8 cellular contexts compared by ENCODE assay signal in the genomic region with DNA sequence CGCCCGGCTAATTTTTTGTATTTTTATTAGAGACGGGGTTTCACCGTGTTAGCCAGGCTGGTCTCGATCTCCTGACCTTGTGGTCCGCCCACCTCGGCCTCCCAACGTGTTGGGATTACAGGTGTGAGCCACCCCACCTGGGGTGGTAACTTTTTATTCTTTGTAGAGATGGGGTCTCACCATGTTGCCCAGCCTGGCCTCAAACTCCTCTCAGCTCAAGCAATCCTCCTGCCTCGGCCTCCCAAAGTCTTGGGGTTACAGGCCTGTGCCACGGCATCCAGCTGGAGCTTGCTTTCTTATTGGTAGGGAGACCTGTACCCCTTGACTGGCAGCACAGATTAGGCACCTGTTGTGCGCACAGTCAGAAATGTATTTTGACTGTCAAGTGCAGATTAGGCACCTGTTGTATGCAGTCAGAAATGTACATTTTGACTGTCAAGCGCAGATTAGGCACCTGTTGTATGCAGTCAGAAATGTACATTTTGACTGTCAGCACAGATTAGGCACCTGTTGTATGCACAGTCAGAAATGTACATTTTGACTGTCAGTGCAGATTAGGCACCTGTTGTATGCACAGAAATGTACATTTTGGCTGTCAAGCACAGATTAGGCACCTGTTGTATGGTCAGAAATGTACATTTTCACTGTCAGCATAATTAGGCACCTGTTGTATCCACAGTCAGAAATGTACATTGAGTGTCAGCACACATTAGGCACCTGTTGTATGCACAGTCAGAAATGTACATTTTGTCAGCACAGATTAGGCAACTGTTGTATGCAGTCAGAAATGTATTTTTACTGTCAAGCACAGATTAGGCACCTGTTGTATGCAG. TPM values are rescaled to one million over a fixed set of nuclear protein-coding genes. Genes with fewer than 3 reads are reported as not detected.
A peak's percentile ranks its signal among the peaks of the same experiment; 100 is the strongest.
DNase-seq lines count a peak whose midpoint lies in the region; ATAC-seq, FAIRE-seq and TF ChIP-seq lines count a peak whose summit lies in the region.
"Not testable (repeated sequence)": the region's sequence is repeated elsewhere in the genome, so short reads cannot be mapped to it uniquely, and the experiment has no call there.

No MANE protein-coding gene starts in this region.

- not testable (repeated sequence) for H3K4me2 ChIP-seq in K562 (ENCODE audit: insufficient read depth, low read length)

- not testable (repeated sequence) for H4K20me1 ChIP-seq in K562 (replicated peaks; ENCODE audit: control insufficient read depth, insufficient read depth, low read length)

- in situ Hi-C loops in K562 (cut with MboI) = not testable (repeated sequence)

- FAIRE-seq in HTR-8/SVneo (lab: Jason Lieb, UNC) = peak; percentile 93
- FAIRE-seq in K562 (lab: Jason Lieb, UNC) = not testable (repeated sequence)

- peak; percentile 17 for DNase-seq in CD14-positive monocyte (ENCODE audit: low spot score)
- DNase-seq in HTR-8/SVneo (ENCODE audit: insufficient read length, low spot score); K562 (ENCODE audit: extremely low read depth in 1 of 4, low spot score in 3 of 4): not testable (repeated sequence)
- DNase-seq in activated CD4-positive, alpha-beta T cell treated with anti-CD3 and anti-CD28 coated beads for 36 hours = peak; percentile 22
- DNase-seq in epidermal melanocyte (ENCODE audit: insufficient read length, low spot score) = peak; percentile 11
- DNase-seq in left lung = peak; percentile 19 to 37
- peak; percentile 22 for DNase-seq in posterior vena cava (ENCODE audit: low spot score)
- DNase-seq in upper lobe of right lung = peak; percentile 52

- H3K9me3 ChIP-seq in K562 (replicated peaks; ENCODE audit: control insufficient read depth, insufficient read depth, low read depth, low read length); left lung; upper lobe of right lung: not testable (repeated sequence)

- 89% methylated on average over 7 of the region's 12 CpGs for WGBS in K562 (ENCODE audit: insufficient coverage, low coverage, missing lambda C conversion rate)

- BruUV-seq in K562 (replicated peaks; lab: Mats Ljungman, UMichigan) = not testable (repeated sequence)

- H3K36me3 Mint-ChIP-seq in CD14-positive monocyte = peaks cover 49 to 82% of the 10 kb centered on the region in 2 donors
- peaks cover 48% of the 10 kb centered on the region for H3K36me3 Mint-ChIP-seq in activated CD4-positive, alpha-beta T cell treated with anti-CD3 and anti-CD28 coated beads for 36 hours (ENCODE audit: low read depth)

- peaks cover 0 to 14% (median 3%) of the 10 kb centered on the region in 7 donors for H3K9me3 Mint-ChIP-seq in CD14-positive monocyte
- H3K9me3 Mint-ChIP-seq in activated CD4-positive, alpha-beta T cell treated with anti-CD3 and anti-CD28 coated beads for 36 hours (ENCODE audit: low read depth) = not testable (repeated sequence)

- not testable (repeated sequence) for TF ChIP-seq RAD21 in K562 (CRISPR knock-in tag; conservative IDR thresholded peaks at IDR 0.05 in 1 of 2, IDR thresholded peaks at IDR 0.05 in 1 of 2)

- not testable (repeated sequence) for H3K4me1 Mint-ChIP-seq in CD14-positive monocyte; activated CD4-positive, alpha-beta T cell treated with anti-CD3 and anti-CD28 coated beads for 36 hours

- POLR2A ChIA-PET in activated CD4-positive, alpha-beta T cell treated with anti-CD3 and anti-CD28 coated beads for 36 hours (lab: Charles Lee); K562 (lab: Yijun Ruan, JAX): not testable (repeated sequence)

- TF ChIP-seq EP300 in K562 (IDR thresholded peaks at IDR 0.05; ENCODE audit: low read length) = not testable (repeated sequence)

- peak; percentile 12 for ATAC-seq in activated CD4-positive, alpha-beta T cell treated with anti-CD3 and anti-CD28 coated beads for 36 hours
- ATAC-seq in K562, left lung, upper lobe of right lung: not testable (repeated sequence)

- H2AFZ ChIP-seq in K562 (ENCODE audit: low read depth, low read length) = not testable (repeated sequence)

- not testable (repeated sequence) for H3K79me2 ChIP-seq in K562 (ENCODE audit: control insufficient read depth, insufficient read depth, low read length)

- not testable (repeated sequence) for H3K27me3 Mint-ChIP-seq in CD14-positive monocyte (ENCODE audit: low read depth in 3 of 3); activated CD4-positive, alpha-beta T cell treated with anti-CD3 and anti-CD28 coated beads for 36 hours

- H3K27me3 ChIP-seq in K562 (ENCODE audit: control insufficient read depth in 2 of 2, insufficient read depth in 2 of 2, low read length in 2 of 2); left lung; upper lobe of right lung: not testable (repeated sequence)

- not testable (repeated sequence) for H3K9me1 ChIP-seq in K562 (ENCODE audit: control insufficient read depth, insufficient read depth, low read length)

- not testable (repeated sequence) for TF ChIP-seq CTCF in CD14-positive monocyte (IDR thresholded peaks at IDR 0.05); K562 (IDR thresholded peaks at IDR 0.05 in 2 of 3, conservative IDR thresholded peaks at IDR 0.05 in 1 of 3; ENCODE audit: insufficient read depth in 2 of 3, low read depth in 1 of 3, low read length in 3 of 3); left lung (IDR thresholded peaks at IDR 0.05); upper lobe of right lung (IDR thresholded peaks at IDR 0.05)

- H3K4me3 ChIP-seq in K562, left lung, upper lobe of right lung: not testable (repeated sequence)

- H3K9ac ChIP-seq in K562 (ENCODE audit: insufficient read depth in 1 of 2, low read depth in 2 of 2, low read length in 2 of 2) = not testable (repeated sequence)

- not testable (repeated sequence) for H3K4me3 Mint-ChIP-seq in CD14-positive monocyte; activated CD4-positive, alpha-beta T cell treated with anti-CD3 and anti-CD28 coated beads for 36 hours

- H3K27ac ChIP-seq in K562 (ENCODE audit: extremely low read depth, low read depth, low read length); left lung; upper lobe of right lung: not testable (repeated sequence)

- intact Hi-C loops in CD14-positive monocyte (cut with micrococcal nuclease); activated CD4-positive, alpha-beta T cell treated with anti-CD3 and anti-CD28 coated beads for 36 hours (cut with DNase I, micrococcal nuclease); K562 (cut with micrococcal nuclease); left lung (cut with DNase I); posterior vena cava (cut with DNase I); upper lobe of right lung (cut with DNase I): not testable (repeated sequence)

- H3K27ac Mint-ChIP-seq in CD14-positive monocyte = peak overlapping the region in 1 of 7 donors; percentile 23
- H3K27ac Mint-ChIP-seq in activated CD4-positive, alpha-beta T cell treated with anti-CD3 and anti-CD28 coated beads for 36 hours = not testable (repeated sequence)

- H3K36me3 ChIP-seq in K562 (ENCODE audit: control insufficient read depth, insufficient read depth, low read length) = peaks cover 57% of the 10 kb centered on the region
- H3K36me3 ChIP-seq in left lung = peaks cover 0 to 92% of the 10 kb centered on the region in 2 donors
- peaks cover 77% of the 10 kb centered on the region for H3K36me3 ChIP-seq in upper lobe of right lung

- TF ChIP-seq POLR2A in K562 (conservative IDR thresholded peaks at IDR 0.05) = not testable (repeated sequence)

- CTCF ChIA-PET in activated CD4-positive, alpha-beta T cell treated with anti-CD3 and anti-CD28 coated beads for 36 hours (lab: Charles Lee); K562 (lab: Yijun Ruan, JAX; ENCODE audit: low intra/inter-chr PET ratio): not testable (repeated sequence)

- not testable (repeated sequence) for H3K4me1 ChIP-seq in K562 (replicated peaks in 1 of 2; ENCODE audit: control insufficient read depth in 2 of 2, insufficient read depth in 2 of 2, low read length in 2 of 2); left lung; upper lobe of right lung

RNA-seq across cellular contexts. Expression of gene GTPBP6, which starts 12.6 kb away (rescaled TPM):
- polyA plus RNA-seq in CD14-positive monocyte (10 to 100 TPM; 17.2 to 27.0 TPM), K562 (2011; rRNA removed) (8.0 and 13.2 TPM in 2 replicates), K562 (2014; fragmentation: Illumina TruSeq; extraction: Trizol) (4.7 and 14.6 TPM in 2 replicates), K562 (2014; fragmentation: Nextera tagmentation; extraction: Ambion mirVana) (under 1 TPM; 0.24 to 0.50 TPM), K562 (2014; rRNA removed) (23.7 and 26.4 TPM in 2 replicates)
- 10 to 100 TPM; 54.5 to 60.2 TPM for total RNA-seq in activated CD4-positive, alpha-beta T cell treated with anti-CD3 and anti-CD28 coated beads for 36 hours
- 8.2 and 16.9 TPM in 2 replicates for total RNA-seq in K562 (2011; cell fraction: chromatin; rRNA removed; ENCODE audit: low replicate concordance)
- 12.7 and 13.9 TPM in 2 replicates for total RNA-seq in K562 (2011; cell fraction: nucleolus; rRNA removed)
- total RNA-seq in K562 (2011; cell fraction: nucleoplasm; rRNA removed) = 7.4 and 11.1 TPM in 2 replicates
- total RNA-seq in K562 (2014; rRNA removed) (28.6 and 34.9 TPM in 2 replicates), K562 (2014; rRNA removed; fragmentation: Illumina TruSeq; extraction: Trizol) (1.8 and 2.7 TPM in 2 replicates), K562 (2015; rRNA removed; fragmentation: Illumina TruSeq; extraction: Trizol) (11.6 and 13.3 TPM in 2 replicates), K562 (2021) (34.1 and 35.2 TPM in 2 replicates), left lung (10 to 100 TPM; 41.0 to 57.8 TPM), posterior vena cava (10 to 100 TPM; 31.1 to 34.9 TPM), upper lobe of right lung (55.1 TPM)
- 11.9 and 25.0 TPM in 2 replicates for polyA plus RNA-seq in K562 (2011; cell fraction: cytosol; rRNA removed)
- polyA plus RNA-seq in K562 (2011; cell fraction: nucleus; rRNA removed) = 21.1 and 25.4 TPM in 2 replicates
- polyA plus RNA-seq in K562 (2012) = 18.5 and 21.7 TPM in 2 replicates
- polyA minus RNA-seq in K562 (2011; rRNA and poly(A)+ RNA removed) = 4.6 and 6.0 TPM in 2 replicates
- 8.3 and 9.6 TPM in 2 replicates for polyA minus RNA-seq in K562 (2011; cell fraction: cytosol; rRNA and poly(A)+ RNA removed)
- polyA minus RNA-seq in K562 (2011; cell fraction: nucleus; rRNA and poly(A)+ RNA removed) = 5.1 and 5.6 TPM in 2 replicates

RNA-seq across cellular contexts. Expression of gene PLCXD1, which starts 24.8 kb away (rescaled TPM):
- polyA plus RNA-seq in CD14-positive monocyte (1 to 10 TPM; 2.9 to 6.7 TPM), K562 (2011; rRNA removed) (39.5 and 63.7 TPM in 2 replicates), K562 (2014; fragmentation: Illumina TruSeq; extraction: Trizol) (40.7 and 60.2 TPM in 2 replicates), K562 (2014; fragmentation: Nextera tagmentation; extraction: Ambion mirVana) (1 to 10 TPM; 6.0 to 6.2 TPM), K562 (2014; rRNA removed) (57.0 and 60.2 TPM in 2 replicates)
- total RNA-seq in activated CD4-positive, alpha-beta T cell treated with anti-CD3 and anti-CD28 coated beads for 36 hours = 100 to 1,000 TPM in 1 of 2 experiments, 10 to 100 TPM in 1; 92.8 to 127 TPM
- total RNA-seq in K562 (2011; cell fraction: chromatin; rRNA removed; ENCODE audit: low replicate concordance) = 52.4 and 139 TPM in 2 replicates
- total RNA-seq in K562 (2011; cell fraction: nucleolus; rRNA removed) = 83.4 and 116 TPM in 2 replicates
- total RNA-seq in K562 (2011; cell fraction: nucleoplasm; rRNA removed) = 77.7 and 93.6 TPM in 2 replicates
- total RNA-seq in K562 (2014; rRNA removed) (43.8 and 63.8 TPM in 2 replicates), K562 (2014; rRNA removed; fragmentation: Illumina TruSeq; extraction: Trizol) (10.8 and 12.2 TPM in 2 replicates), K562 (2015; rRNA removed; fragmentation: Illumina TruSeq; extraction: Trizol) (26.0 and 27.3 TPM in 2 replicates), K562 (2021) (50.5 and 52.6 TPM in 2 replicates), left lung (10 to 100 TPM; 17.0 to 17.8 TPM), posterior vena cava (1 to 10 TPM; 3.1 to 5.6 TPM), upper lobe of right lung (34.4 TPM)
- 70.2 and 75.4 TPM in 2 replicates for polyA plus RNA-seq in K562 (2011; cell fraction: cytosol; rRNA removed)
- 99.5 and 137 TPM in 2 replicates for polyA plus RNA-seq in K562 (2011; cell fraction: nucleus; rRNA removed)
- polyA plus RNA-seq in K562 (2012) = 42.8 and 49.2 TPM in 2 replicates
- 27.5 and 36.2 TPM in 2 replicates for polyA minus RNA-seq in K562 (2011; rRNA and poly(A)+ RNA removed)
- 64.6 and 108 TPM in 2 replicates for polyA minus RNA-seq in K562 (2011; cell fraction: cytosol; rRNA and poly(A)+ RNA removed)
- polyA minus RNA-seq in K562 (2011; cell fraction: nucleus; rRNA and poly(A)+ RNA removed) = 37.3 and 47.7 TPM in 2 replicates
